13 cellular contexts compared by ENCODE assay signal in genomic region chr1:2417083-2417832, GRCh38. TPM values are rescaled to one million over a fixed set of nuclear protein-coding genes. Genes with fewer than 3 reads are reported as not detected.
DNase-seq lines count a peak whose midpoint lies in the region; ATAC-seq, FAIRE-seq and TF ChIP-seq lines count a peak whose summit lies in the region.
"Had no signal": no experiment of that assay in that cellular context is flagged by ENCODE, and none has a peak within 500 bp of the region (broad histone marks: within the 10 kb centered on the region; RNA-seq: fewer than 3 reads in every experiment).

No MANE protein-coding gene starts in this region.

- peak overlapping the region; percentile 83 to 99 (median 90) for H3K4me3 Mint-ChIP-seq in CD4-positive, CD25-positive, alpha-beta regulatory T cell
- H3K4me3 Mint-ChIP-seq in GM23338 = no peak overlapping the region
- peak overlapping the region; percentile 76 to 90 (median 84) for H3K4me3 Mint-ChIP-seq in naive thymus-derived CD4-positive, alpha-beta T cell

- peak overlapping the region; percentile 89 to 98 (median 92) for H3K27ac Mint-ChIP-seq in CD4-positive, CD25-positive, alpha-beta regulatory T cell
- H3K27ac Mint-ChIP-seq in GM23338 = peak overlapping the region; percentile 52; the same call in 1 of the 2 replicates
- H3K27ac Mint-ChIP-seq in activated naive CD4-positive, alpha-beta T cell treated with anti-CD3 and anti-CD28 coated beads, Interleukin-2, amount 50 U/mL, for 72 hours = peak overlapping the region; percentile 65 to 93
- peak overlapping the region; percentile 20 to 96 (median 90) for H3K27ac Mint-ChIP-seq in naive thymus-derived CD4-positive, alpha-beta T cell

- CTCF ChIA-PET in naive thymus-derived CD4-positive, alpha-beta T cell (lab: Charles Lee) = interaction anchor here (1.6 to 2.6 kb wide), 2 partner anchors 107 to 160 kb away, joined by 7 to 13 read pairs; no protein-coding TSS in a partner anchor

- no peaks in the 10 kb centered on the region for H4K20me1 ChIP-seq in GM23338 (replicated peaks; ENCODE audit: insufficient read depth)

- ATAC-seq in CD4-positive, CD25-positive, alpha-beta regulatory T cell (ENCODE audit: low read depth in 2 of 2) = no peak
- ATAC-seq in GM23338 = no peak
- no peak for ATAC-seq in activated naive CD4-positive, alpha-beta T cell treated with anti-CD3 and anti-CD28 coated beads, Interleukin-2, amount 50 U/mL, for 72 hours
- ATAC-seq in naive thymus-derived CD4-positive, alpha-beta T cell = no peak
- ATAC-seq in HG02588 (IDR thresholded peaks at IDR 0.05; ENCODE audit: unreplicated experiment) = no peak
- ATAC-seq: gastrocnemius medialis had no signal

- H3K4me3 ChIP-seq in CD4-positive, CD25-positive, alpha-beta regulatory T cell (ENCODE audit: low read depth, low read length) = peak overlapping the region; percentile 41
- no peak overlapping the region for H3K4me3 ChIP-seq in GM23338
- peak overlapping the region; percentile 69 for H3K4me3 ChIP-seq in naive thymus-derived CD4-positive, alpha-beta T cell (ENCODE audit: low read length)
- H3K4me3 ChIP-seq: gastrocnemius medialis had no signal

- H3F3A ChIP-seq in GM23338 (replicated peaks; ENCODE audit: low read depth) = peaks cover 4% of the 10 kb centered on the region; the same call in 1 of the 2 replicates

- no peak overlapping the region for H3K4me2 ChIP-seq in GM23338

- no peaks in the 10 kb centered on the region for H3K27me3 Mint-ChIP-seq in CD4-positive, CD25-positive, alpha-beta regulatory T cell
- peaks cover 15% of the 10 kb centered on the region for H3K27me3 Mint-ChIP-seq in GM23338 (ENCODE audit: insufficient read depth, low read depth, poor library complexity)
- no peaks in the 10 kb centered on the region for H3K27me3 Mint-ChIP-seq in naive thymus-derived CD4-positive, alpha-beta T cell

- no peaks in the 10 kb centered on the region for H3K9me3 Mint-ChIP-seq in CD4-positive, CD25-positive, alpha-beta regulatory T cell
- H3K9me3 Mint-ChIP-seq in GM23338 = no peaks in the 10 kb centered on the region
- no peaks in the 10 kb centered on the region for H3K9me3 Mint-ChIP-seq in activated naive CD4-positive, alpha-beta T cell treated with anti-CD3 and anti-CD28 coated beads, Interleukin-2, amount 50 U/mL, for 72 hours
- H3K9me3 Mint-ChIP-seq in naive thymus-derived CD4-positive, alpha-beta T cell = no peaks in the 10 kb centered on the region

- H3K27ac ChIP-seq in CD4-positive, CD25-positive, alpha-beta regulatory T cell (ENCODE audit: insufficient read depth, low read length, poor library complexity, severe bottlenecking) = peak overlapping the region; percentile 80
- no peak overlapping the region for H3K27ac ChIP-seq in GM23338 (ENCODE audit: low read depth)
- H3K27ac ChIP-seq in naive thymus-derived CD4-positive, alpha-beta T cell (ENCODE audit: low read depth, low read length) = peak overlapping the region; percentile 95
- H3K27ac ChIP-seq: gastrocnemius medialis had no signal

- H2AFZ ChIP-seq in GM23338 = no peak overlapping the region

- FAIRE-seq in HTR-8/SVneo (lab: Jason Lieb, UNC) = no peak
- FAIRE-seq: endometrium had no signal

- H3K9me3 ChIP-seq in CD4-positive, CD25-positive, alpha-beta regulatory T cell (ENCODE audit: control insufficient read depth in 2 of 2, low read length in 2 of 2) = no peaks in the 10 kb centered on the region
- H3K9me3 ChIP-seq in naive thymus-derived CD4-positive, alpha-beta T cell (ENCODE audit: control insufficient read depth in 2 of 3, low read length in 3 of 3) = no peaks in the 10 kb centered on the region
- H3K9me3 ChIP-seq: gastrocnemius medialis had no signal

- H3K79me2 ChIP-seq in GM23338 (replicated peaks; ENCODE audit: insufficient read depth) = no peaks in the 10 kb centered on the region

- no peaks in the 10 kb centered on the region for H3K27me3 ChIP-seq in CD4-positive, CD25-positive, alpha-beta regulatory T cell (ENCODE audit: control insufficient read depth, insufficient read depth, low read length)
- H3K27me3 ChIP-seq in GM23338 (ENCODE audit: insufficient read depth) = no peaks in the 10 kb centered on the region
- no peaks in the 10 kb centered on the region for H3K27me3 ChIP-seq in naive thymus-derived CD4-positive, alpha-beta T cell (ENCODE audit: control insufficient read depth in 2 of 2, insufficient read depth in 2 of 2, low read length in 2 of 2)

- peaks cover 51% of the 10 kb centered on the region for H3K4me1 ChIP-seq in CD4-positive, CD25-positive, alpha-beta regulatory T cell (ENCODE audit: control insufficient read depth, insufficient read depth, low read length, poor library complexity, severe bottlenecking)
- peaks cover 7% of the 10 kb centered on the region; the same call in 1 of the 2 replicates for H3K4me1 ChIP-seq in GM23338 (ENCODE audit: insufficient read depth)
- H3K4me1 ChIP-seq in naive thymus-derived CD4-positive, alpha-beta T cell (ENCODE audit: control insufficient read depth in 2 of 2, insufficient read depth in 2 of 2, low read length in 2 of 2) = peaks cover 31 to 40% of the 10 kb centered on the region in 2 donors

- H3K36me3 ChIP-seq in CD4-positive, CD25-positive, alpha-beta regulatory T cell (ENCODE audit: control insufficient read depth, insufficient read depth, low read length) = no peaks in the 10 kb centered on the region
- no peaks in the 10 kb centered on the region for H3K36me3 ChIP-seq in GM23338 (ENCODE audit: insufficient read depth)
- H3K36me3 ChIP-seq in naive thymus-derived CD4-positive, alpha-beta T cell (ENCODE audit: control insufficient read depth in 2 of 3, insufficient read depth in 3 of 3, low read length in 3 of 3) = no peaks in the 10 kb centered on the region
- H3K36me3 ChIP-seq: gastrocnemius medialis had no signal

- no peak for DNase-seq in CD4-positive, CD25-positive, alpha-beta regulatory T cell
- DNase-seq in GM23338 (ENCODE audit: low spot score) (no peak), A172 (ENCODE audit: low spot score) (no peak), HTR-8/SVneo (ENCODE audit: insufficient read length, low spot score) (no peak)
- no peak for DNase-seq in activated naive CD4-positive, alpha-beta T cell treated with anti-CD3 and anti-CD28 coated beads, Interleukin-2, amount 50 U/mL, for 72 hours (ENCODE audit: low spot score in 2 of 2)
- no peak for DNase-seq in naive thymus-derived CD4-positive, alpha-beta T cell
- DNase-seq: gastrocnemius medialis, GOT3, MV-4-11, NCI-H748 treated with DMSO at 0.1 percent for 48 hours, RPMI8226 had no signal

- H3K4me1 Mint-ChIP-seq in CD4-positive, CD25-positive, alpha-beta regulatory T cell = peaks cover 9 to 43% (median 25%) of the 10 kb centered on the region in 4 donors
- H3K4me1 Mint-ChIP-seq in GM23338 = peaks cover 16% of the 10 kb centered on the region
- H3K4me1 Mint-ChIP-seq in naive thymus-derived CD4-positive, alpha-beta T cell = peaks cover 25 to 39% (median 36%) of the 10 kb centered on the region in 7 donors

- POLR2A ChIA-PET in naive thymus-derived CD4-positive, alpha-beta T cell (lab: Charles Lee) = interaction anchor here (1.9 to 5.0 kb wide), 3 partner anchors 108 to 131 kb away, joined by 4 to 68 read pairs (median 26); partner anchors contain the start of gene PANK4

- intact Hi-C loops in naive thymus-derived CD4-positive, alpha-beta T cell (cut with micrococcal nuclease) = loop anchor here in 1 of 2 donors (10.0 kb wide), 1 partner anchor 618 kb away; no protein-coding TSS in a partner anchor

- H3K9me2 ChIP-seq in GM23338 (ENCODE audit: insufficient read depth) = no peaks in the 10 kb centered on the region

- H3K36me3 Mint-ChIP-seq in CD4-positive, CD25-positive, alpha-beta regulatory T cell = no peaks in the 10 kb centered on the region
- H3K36me3 Mint-ChIP-seq in GM23338 (ENCODE audit: low read depth) = no peaks in the 10 kb centered on the region
- H3K36me3 Mint-ChIP-seq in activated naive CD4-positive, alpha-beta T cell treated with anti-CD3 and anti-CD28 coated beads, Interleukin-2, amount 50 U/mL, for 72 hours = peaks cover 4 to 5% of the 10 kb centered on the region in 2 donors
- peaks cover 0 to 2% (median 0%) of the 10 kb centered on the region in 5 donors for H3K36me3 Mint-ChIP-seq in naive thymus-derived CD4-positive, alpha-beta T cell

- TF ChIP-seq CTCF in GM23338 (conservative IDR thresholded peaks at IDR 0.05; ENCODE audit: low read depth in 2 of 2) = no peak

RNA-seq across cellular contexts. Expression of gene PEX10, which starts 4.9 kb away (rescaled TPM):
- total RNA-seq in CD4-positive, CD25-positive, alpha-beta regulatory T cell = 7.6 TPM
- 1 to 10 TPM; 6.3 to 9.7 (median 8.4) TPM for polyA plus RNA-seq in CD4-positive, CD25-positive, alpha-beta regulatory T cell
- total RNA-seq in GM23338 (2014; rRNA removed; shearing (Covaris generic)) = 43.3 and 53.9 TPM in 2 replicates
- 15.0 and 15.9 TPM in 2 replicates for polyA plus RNA-seq in GM23338 (2016; fragmentation: Nextera tagmentation; extraction: Ambion mirVana)
- 10 to 100 TPM in 1 of 2 donors, 1 to 10 TPM in 1; 4.7 to 17.0 TPM for total RNA-seq in activated naive CD4-positive, alpha-beta T cell treated with anti-CD3 and anti-CD28 coated beads, Interleukin-2, amount 50 U/mL, for 72 hours
- 10 to 100 TPM in 4 of 5 experiments, 1 to 10 TPM in 1; 8.7 to 14.9 (median 12.3) TPM for total RNA-seq in naive thymus-derived CD4-positive, alpha-beta T cell
- 10 to 100 TPM in 1 of 2 donors, 1 to 10 TPM in 1; 9.1 to 10.4 TPM for polyA plus RNA-seq in naive thymus-derived CD4-positive, alpha-beta T cell
- total RNA-seq in A172 (2014; rRNA removed; shearing (Covaris generic)) = 17.0 and 24.0 TPM in 2 replicates

RNA-seq across cellular contexts. Expression of gene RER1, which starts 25.6 kb away (rescaled TPM):
- 91.3 TPM for total RNA-seq in CD4-positive, CD25-positive, alpha-beta regulatory T cell
- polyA plus RNA-seq in CD4-positive, CD25-positive, alpha-beta regulatory T cell = 100 to 1,000 TPM; 156 to 184 (median 173) TPM
- total RNA-seq in GM23338 (2014; rRNA removed; shearing (Covaris generic)) = 50.9 and 58.4 TPM in 2 replicates
- 91.9 and 99.5 TPM in 2 replicates for polyA plus RNA-seq in GM23338 (2016; fragmentation: Nextera tagmentation; extraction: Ambion mirVana)
- 100 to 1,000 TPM; 102 to 135 TPM for total RNA-seq in activated naive CD4-positive, alpha-beta T cell treated with anti-CD3 and anti-CD28 coated beads, Interleukin-2, amount 50 U/mL, for 72 hours
- 100 to 1,000 TPM in 3 of 5 experiments, 10 to 100 TPM in 2; 71.0 to 150 (median 136) TPM for total RNA-seq in naive thymus-derived CD4-positive, alpha-beta T cell
- polyA plus RNA-seq in naive thymus-derived CD4-positive, alpha-beta T cell = 100 to 1,000 TPM; 110 to 116 TPM
- 57.3 and 62.5 TPM in 2 replicates for total RNA-seq in A172 (2014; rRNA removed; shearing (Covaris generic))

RNA-seq across cellular contexts. Expression of gene MORN1, which starts 25.9 kb away (rescaled TPM):
- total RNA-seq in CD4-positive, CD25-positive, alpha-beta regulatory T cell = 7.3 TPM
- 1 to 10 TPM; 1.3 to 3.2 (median 2.1) TPM for polyA plus RNA-seq in CD4-positive, CD25-positive, alpha-beta regulatory T cell
- total RNA-seq in GM23338 (2014; rRNA removed; shearing (Covaris generic)) = 6.6 and 11.1 TPM in 2 replicates
- polyA plus RNA-seq in GM23338 (2016; fragmentation: Nextera tagmentation; extraction: Ambion mirVana) = 4.7 and 4.8 TPM in 2 replicates
- 1 to 10 TPM; 2.0 to 5.7 TPM for total RNA-seq in activated naive CD4-positive, alpha-beta T cell treated with anti-CD3 and anti-CD28 coated beads, Interleukin-2, amount 50 U/mL, for 72 hours
- total RNA-seq in naive thymus-derived CD4-positive, alpha-beta T cell = 10 to 100 TPM in 3 of 5 experiments, 1 to 10 TPM in 2; 8.5 to 16.4 (median 11.2) TPM
- polyA plus RNA-seq in naive thymus-derived CD4-positive, alpha-beta T cell = 1 to 10 TPM; 5.0 to 5.3 TPM
- total RNA-seq in A172 (2014; rRNA removed; shearing (Covaris generic)) = 5.1 and 7.0 TPM in 2 replicates

RNA-seq across cellular contexts. Expression of gene PLCH2, which starts 58.8 kb away (rescaled TPM):
- total RNA-seq in CD4-positive, CD25-positive, alpha-beta regulatory T cell = 43.4 TPM
- polyA plus RNA-seq in CD4-positive, CD25-positive, alpha-beta regulatory T cell = 1 to 10 TPM in 3 of 4 donors, under 1 TPM in 1; 0.35 to 2.8 (median 1.1) TPM
- total RNA-seq in GM23338 (2014; rRNA removed; shearing (Covaris generic)) = 0.08 and 0.31 TPM in 2 replicates
- polyA plus RNA-seq in GM23338 (2016; fragmentation: Nextera tagmentation; extraction: Ambion mirVana) = 0.07 TPM in 1 of 2 replicates, not detected in the other
- total RNA-seq in activated naive CD4-positive, alpha-beta T cell treated with anti-CD3 and anti-CD28 coated beads, Interleukin-2, amount 50 U/mL, for 72 hours = 1 to 10 TPM; 6.9 to 7.1 TPM
- 10 to 100 TPM; 10.1 to 37.4 (median 18.4) TPM for total RNA-seq in naive thymus-derived CD4-positive, alpha-beta T cell
- polyA plus RNA-seq in naive thymus-derived CD4-positive, alpha-beta T cell = 1 to 10 TPM in 1 of 2 donors, under 1 TPM in 1; 0.11 to 1.5 TPM
- total RNA-seq in A172 (2014; rRNA removed; shearing (Covaris generic)) = 0.05 TPM in 1 of 2 replicates, not detected in the other
- total RNA-seq: gastrocnemius medialis had no signal
